In genomic region chr11:35949242-35949641, GRCh38 we compare ENCODE assay signal across 19 cellular contexts.
"Had no signal": no experiment of that assay in that cellular context is flagged by ENCODE, and none has a peak within 500 bp of the region (broad histone marks: within the 10 kb centered on the region; RNA-seq: fewer than 3 reads in every experiment).

No MANE protein-coding gene starts in this region.

- H3K9me3 ChIP-seq: heart left ventricle, thyroid gland, upper lobe of right lung had no signal

- H3K36me3 ChIP-seq: heart left ventricle, thyroid gland, upper lobe of right lung had no signal

- H3K4me3 ChIP-seq: heart left ventricle, thyroid gland, upper lobe of right lung had no signal

- DNase-seq: activated CD4-positive, alpha-beta T cell treated with anti-CD3 and anti-CD28 coated beads for 4 hours; activated CD4-positive, alpha-beta T cell treated with anti-CD3 and anti-CD28 coated beads, Interleukin-2, amount 50 U/mL, for 48 hours; activated CD4-positive, CD25-positive, alpha-beta regulatory T cell; activated naive CD4-positive, alpha-beta T cell treated with Interleukin-2 at 50 U/mL for 16 hours; activated naive CD8-positive, alpha-beta T cell treated with anti-CD3 and anti-CD28 coated beads, Interleukin-2, amount 10 ng/mL, durations not matched to agents 7 days and 5 days; activated T-cell treated with anti-CD3 and anti-CD28 coated beads, Interleukin-2, amount 50 U/mL, for 48 hours; amniotic stem cell; cortex of kidney; heart left ventricle; left ventricle myocardium superior; nephron progenitor cell; occipital lobe; posterior cingulate gyrus; stimulated activated CD4-positive, alpha-beta T cell treated with anti-CD3 and anti-CD28 coated beads, Interleukin-4, amount 100 ng/mL, for 1 hour; stimulated activated naive CD4-positive, alpha-beta T cell treated with Interleukin-2 at 50 U/mL for 16 hours; T-helper 17 cell; thyroid gland; upper lobe of right lung had no signal

- H3K27ac ChIP-seq: epithelial cell of prostate, heart left ventricle, thyroid gland, upper lobe of right lung had no signal

- ATAC-seq: heart left ventricle, left ventricle myocardium superior, T-helper 17 cell, upper lobe of right lung had no signal

- H3K27me3 ChIP-seq: heart left ventricle, thyroid gland, upper lobe of right lung had no signal
